ENCODE assay signal across 1 cellular context in the genomic region with DNA sequence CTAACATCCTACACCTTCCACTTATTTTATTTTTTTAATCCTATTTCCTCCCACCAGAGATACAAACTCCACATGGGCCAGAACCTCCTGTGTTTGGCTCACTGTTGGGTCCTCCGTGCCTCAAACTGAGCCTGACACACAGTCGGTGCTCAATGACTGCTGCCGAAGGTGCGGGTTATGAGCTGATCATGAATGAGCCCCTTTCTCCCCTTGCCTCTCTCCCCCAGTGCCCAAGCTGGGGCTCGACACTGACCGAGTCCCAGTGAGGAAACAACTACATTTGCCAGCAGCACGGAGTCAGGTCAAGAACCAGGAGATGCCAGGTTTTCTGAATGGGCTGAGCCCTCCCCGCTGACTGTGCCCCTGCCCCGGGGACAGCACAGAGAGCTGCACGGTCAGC.
TF ChIP-seq lines count a peak whose summit lies in the region.

No MANE protein-coding gene starts in this region.

TF ChIP-seq in H1, 55 proteins besides CTCF, POLR2A, EP300 and RAD21:
- TF ChIP-seq CREB1 (IDR thresholded peaks at IDR 0.05) (no peak), RXRA (IDR thresholded peaks at IDR 0.05; ENCODE audit: insufficient read depth, low read depth, low read length) (no peak), CTBP2 (IDR thresholded peaks at IDR 0.05; ENCODE audit: borderline replicate concordance, insufficient read depth, insufficient read length, low read length) (no peak), BCL11A (IDR thresholded peaks at IDR 0.05; ENCODE audit: low read depth in 2 of 2, low read length in 2 of 2) (no peak), YY1 (IDR thresholded peaks at IDR 0.05; ENCODE audit: low read depth, low read length) (no peak), CBX8 (IDR thresholded peaks at IDR 0.05; ENCODE audit: borderline replicate concordance, low read depth, low read length) (no peak), TAF7 (optimal IDR thresholded peaks at IDR 0.05; ENCODE audit: borderline replicate concordance, low read depth, low read length) (no peak), CHD7 (IDR thresholded peaks at IDR 0.05; ENCODE audit: insufficient replicate concordance, low read length) (no peak), JUN (IDR thresholded peaks at IDR 0.05; ENCODE audit: low read depth, low read length) (no peak), SP1 (IDR thresholded peaks at IDR 0.05; ENCODE audit: low read depth, low read length) (no peak), JUND (IDR thresholded peaks at IDR 0.05; ENCODE audit: low read length) (no peak), GABPA (IDR thresholded peaks at IDR 0.05; ENCODE audit: borderline replicate concordance, insufficient read depth, low read length) (no peak)
- TF ChIP-seq, protein P1, sequence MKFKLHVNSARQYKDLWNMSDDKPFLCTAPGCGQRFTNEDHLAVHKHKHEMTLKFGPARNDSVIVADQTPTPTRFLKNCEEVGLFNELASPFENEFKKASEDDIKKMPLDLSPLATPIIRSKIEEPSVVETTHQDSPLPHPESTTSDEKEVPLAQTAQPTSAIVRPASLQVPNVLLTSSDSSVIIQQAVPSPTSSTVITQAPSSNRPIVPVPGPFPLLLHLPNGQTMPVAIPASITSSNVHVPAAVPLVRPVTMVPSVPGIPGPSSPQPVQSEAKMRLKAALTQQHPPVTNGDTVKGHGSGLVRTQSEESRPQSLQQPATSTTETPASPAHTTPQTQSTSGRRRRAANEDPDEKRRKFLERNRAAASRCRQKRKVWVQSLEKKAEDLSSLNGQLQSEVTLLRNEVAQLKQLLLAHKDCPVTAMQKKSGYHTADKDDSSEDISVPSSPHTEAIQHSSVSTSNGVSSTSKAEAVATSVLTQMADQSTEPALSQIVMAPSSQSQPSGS (IDR thresholded peaks at IDR 0.05; ENCODE audit: low read length): no peak
TF ChIP-seq in H1: peak in this region for 0.
